Comparison of ENCODE assay signal across 16 cellular contexts in the genomic region with DNA sequence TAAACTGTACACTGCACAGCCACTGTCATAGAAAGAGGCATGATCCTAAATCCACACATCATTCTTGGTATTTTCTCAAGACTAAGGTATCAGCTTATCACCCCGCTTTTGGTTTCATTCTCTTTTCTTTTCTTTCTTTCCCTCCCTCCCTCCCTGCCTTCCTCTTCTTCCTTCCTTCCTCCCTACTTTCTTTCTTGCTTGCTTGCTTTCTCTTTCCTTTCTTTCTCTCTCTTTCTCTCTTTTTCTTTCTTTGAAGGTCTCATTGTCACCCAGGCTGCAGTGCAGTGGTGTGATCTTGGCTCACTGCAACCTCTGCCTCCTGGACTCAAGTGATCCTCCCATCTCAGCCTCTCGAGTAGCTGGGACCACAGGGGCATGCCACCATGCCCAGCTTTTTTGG.
DNase-seq lines count a peak whose midpoint lies in the region; ATAC-seq, FAIRE-seq and TF ChIP-seq lines count a peak whose summit lies in the region.
"Had no signal": no experiment of that assay in that cellular context is flagged by ENCODE, and none has a peak within 500 bp of the region (broad histone marks: within the 10 kb centered on the region; RNA-seq: fewer than 3 reads in every experiment).

No MANE protein-coding gene starts in this region.

- H3K9ac ChIP-seq in K562 (ENCODE audit: insufficient read depth in 1 of 2, low read depth in 2 of 2, low read length in 2 of 2): no peak overlapping the region
- H3K9ac ChIP-seq: BLaER1 had no signal

- ATAC-seq in K562 (no peak), psoas muscle (no peak)

- no peak for TF ChIP-seq CTCF in HEK293 (tag by site-specific recombination; IDR thresholded peaks at IDR 0.05)
- no peak for TF ChIP-seq CTCF in K562 (IDR thresholded peaks at IDR 0.05 in 2 of 3, conservative IDR thresholded peaks at IDR 0.05 in 1 of 3; ENCODE audit: insufficient read depth in 2 of 3, low read depth in 1 of 3, low read length in 3 of 3)
- no peak for TF ChIP-seq CTCF in psoas muscle (IDR thresholded peaks at IDR 0.05)

- no peaks in the 10 kb centered on the region for H3K9me1 ChIP-seq in K562 (ENCODE audit: control insufficient read depth, insufficient read depth, low read length)

- H3K9me3 ChIP-seq in HEK293 (ENCODE audit: control insufficient read depth, insufficient read depth, low read depth, low read length): no peaks in the 10 kb centered on the region
- no peaks in the 10 kb centered on the region for H3K9me3 ChIP-seq in K562 (replicated peaks; ENCODE audit: control insufficient read depth, insufficient read depth, low read depth, low read length)
- no peaks in the 10 kb centered on the region for H3K9me3 ChIP-seq in psoas muscle
- H3K9me3 ChIP-seq: BLaER1, HAP-1 had no signal

- intact Hi-C loops in K562 (cut with micrococcal nuclease) (no loop called here), psoas muscle (cut with DNase I) (no loop called here)

- no peak overlapping the region for H2AFZ ChIP-seq in K562 (ENCODE audit: low read depth, low read length)

- CTCF ChIA-PET in HEK293 (lab: Yijun Ruan, JAX): interaction anchor here (0.7 to 0.8 kb wide), 3 partner anchors 8 to 1109 kb away, joined by 3 read pairs; no protein-coding TSS in a partner anchor
- CTCF ChIA-PET in K562 (lab: Yijun Ruan, JAX; ENCODE audit: low intra/inter-chr PET ratio): no interaction called here

- no peak overlapping the region for H3K27ac ChIP-seq in HEK293 (ENCODE audit: extremely low read depth, low read depth, low read length)
- no peak overlapping the region for H3K27ac ChIP-seq in K562 (ENCODE audit: extremely low read depth, low read depth, low read length)
- H3K27ac ChIP-seq in layer of hippocampus (ENCODE audit: low read depth, low read length): peak overlapping the region; percentile 95
- H3K27ac ChIP-seq in psoas muscle: no peak overlapping the region
- H3K27ac ChIP-seq: BLaER1 had no signal

- no peak for TF ChIP-seq RAD21 in K562 (CRISPR knock-in tag; conservative IDR thresholded peaks at IDR 0.05 in 1 of 2, IDR thresholded peaks at IDR 0.05 in 1 of 2)

- no peaks in the 10 kb centered on the region for H3K79me2 ChIP-seq in K562 (ENCODE audit: control insufficient read depth, insufficient read depth, low read length)

- no peak for TF ChIP-seq POLR2A in K562 (conservative IDR thresholded peaks at IDR 0.05)

- no peak overlapping the region for H3K4me2 ChIP-seq in K562 (ENCODE audit: insufficient read depth, low read length)
- H3K4me2 ChIP-seq: BLaER1 had no signal

- no peak for TF ChIP-seq EP300 in K562 (IDR thresholded peaks at IDR 0.05; ENCODE audit: low read length)

- no TSS peak for BruUV-seq in K562 (replicated peaks; lab: Mats Ljungman, UMichigan)

- H4K20me1 ChIP-seq in K562 (replicated peaks; ENCODE audit: control insufficient read depth, insufficient read depth, low read length): no peaks in the 10 kb centered on the region
- H4K20me1 ChIP-seq: BLaER1 had no signal

- DNase-seq in K562 (ENCODE audit: extremely low read depth in 1 of 4, low spot score in 3 of 4) (no peak), GDM1 (lab: John Stamatoyannopoulos, UW) (no peak), NCI-H2227 (lab: John Stamatoyannopoulos, UW; ENCODE audit: unreplicated experiment) (no peak), psoas muscle (no peak)
- DNase-seq: CD4-positive, alpha-beta memory T cell; DMS153; DMS79; GF-D8; IMR-90 had no signal

- POLR2A ChIA-PET in HEK293 (lab: Yijun Ruan, JAX): no interaction called here
- POLR2A ChIA-PET in K562 (lab: Yijun Ruan, JAX): interaction anchor here (0.6 to 0.8 kb wide), 3 partner anchors 12 to 76 kb away, joined by 3 to 5 read pairs (median 3); no protein-coding TSS in a partner anchor

- no peaks in the 10 kb centered on the region for H3K27me3 ChIP-seq in K562 (ENCODE audit: control insufficient read depth in 2 of 2, insufficient read depth in 2 of 2, low read length in 2 of 2)
- H3K27me3 ChIP-seq in layer of hippocampus (ENCODE audit: control insufficient read depth, insufficient read depth, low read length): no peaks in the 10 kb centered on the region
- H3K27me3 ChIP-seq in psoas muscle (ENCODE audit: insufficient read depth in 3 of 3, low read length in 2 of 3): no peaks in the 10 kb centered on the region
- H3K27me3 ChIP-seq: BLaER1 had no signal

- no peak for FAIRE-seq in K562 (lab: Jason Lieb, UNC)
- FAIRE-seq: A204.1, H1, HTR-8/SVneo had no signal

- H3K36me3 ChIP-seq in HEK293 (ENCODE audit: control insufficient read depth in 2 of 2, insufficient read depth in 1 of 2, low read length in 2 of 2): no peaks in the 10 kb centered on the region
- no peaks in the 10 kb centered on the region for H3K36me3 ChIP-seq in K562 (ENCODE audit: control insufficient read depth, insufficient read depth, low read length)
- no peaks in the 10 kb centered on the region for H3K36me3 ChIP-seq in psoas muscle (ENCODE audit: insufficient read depth in 1 of 2, low read depth in 1 of 2)
- H3K36me3 ChIP-seq: BLaER1, HAP-1 had no signal

- 17% methylated on average over 2 of the region's 2 CpGs for WGBS in K562 (ENCODE audit: insufficient coverage, low coverage, missing lambda C conversion rate)
- WGBS in psoas muscle, 3 donors: 51 to 71% (median 64%) methylated on average over 2 of the region's 2 CpGs

- in situ Hi-C loops in K562 (cut with MboI): no loop called here

- H3K4me3 ChIP-seq in HEK293 (ENCODE audit: low read depth, low read length) (no peak overlapping the region), K562 (no peak overlapping the region), psoas muscle (no peak overlapping the region)
- H3K4me3 ChIP-seq: BLaER1, HAP-1 had no signal

- peaks cover 25% of the 10 kb centered on the region for H3K4me1 ChIP-seq in HEK293 (ENCODE audit: control insufficient read depth, insufficient read depth, low read length)
- 0 out of 5 replicates have a peak, but pooled peaks cover 0 to 3% of the 10 kb centered on the region in 2 experiments for H3K4me1 ChIP-seq in K562 (replicated peaks in 1 of 2; ENCODE audit: control insufficient read depth in 2 of 2, insufficient read depth in 2 of 2, low read length in 2 of 2)
- H3K4me1 ChIP-seq in psoas muscle: no peaks in the 10 kb centered on the region

TF ChIP-seq in HEK293, 187 proteins besides CTCF, POLR2A, EP300 and RAD21:
- TF ChIP-seq PRDM4 (tag by site-specific recombination; IDR thresholded peaks at IDR 0.05) (no peak), PRDM1 (tag by site-specific recombination; IDR thresholded peaks at IDR 0.05) (peak; percentile 56), ZNF549 (tag by site-specific recombination; IDR thresholded peaks at IDR 0.05) (no peak), OSR2 (tag by site-specific recombination; IDR thresholded peaks at IDR 0.05) (no peak), ZNF366 (tag by site-specific recombination; conservative IDR thresholded peaks at IDR 0.05) (peak; percentile 59; the same call in 1 of the 2 replicates)

TF ChIP-seq in K562, 482 proteins besides CTCF, POLR2A, EP300 and RAD21:
- TF ChIP-seq ZNF512 (tag; IDR thresholded peaks at IDR 0.05) (peak; percentile 85), OTX1 (CRISPR knock-in tag; IDR thresholded peaks at IDR 0.05) (0 out of 2 replicates have a peak, but pooled peaks have one; percentile 37), MIER1 (IDR thresholded peaks at IDR 0.05; ENCODE audit: low read depth) (no peak), ZNF561 (CRISPR knock-in tag; conservative IDR thresholded peaks at IDR 0.05) (no peak)
